In genomic region chr1:220528049-220528678, GRCh38 we compare ENCODE assay signal across 8 cellular contexts. TPM values are rescaled to one million over a fixed set of nuclear protein-coding genes. Genes with fewer than 3 reads are reported as not detected.
A peak's percentile ranks its signal among the peaks of the same experiment; 100 is the strongest.
DNase-seq lines count a peak whose midpoint lies in the region; ATAC-seq and TF ChIP-seq lines count a peak whose summit lies in the region.

Gene MARK1, plus strand, starts transcription at chr1:220528136. Its CDS starts 687 bp downstream, at chr1:220528823.

- H3K27ac ChIP-seq in duodenal mucosa (ENCODE audit: low read depth, low read length): peak within 1 kb of the TSS; percentile 7
- H3K27ac ChIP-seq in right lobe of liver: peak within 1 kb of the TSS in 2 of 3 donors; percentile 21 to 26
- peak within 1 kb of the TSS; percentile 86 for H3K27ac ChIP-seq in subcutaneous abdominal adipose tissue (ENCODE audit: low read depth, low read length)

- peak; percentile 94 for DNase-seq in DMS 273 (lab: John Stamatoyannopoulos, UW; ENCODE audit: unreplicated experiment)
- peak; percentile 63 for DNase-seq in SK-N-DZ (ENCODE audit: low spot score)
- DNase-seq in right lobe of liver: peak; percentile 41 to 56 (median 49)
- DNase-seq in MV-4-11 (lab: John Stamatoyannopoulos, UW): no peak

- TF ChIP-seq POLR2A in right lobe of liver (IDR thresholded peaks at IDR 0.05): no peak

- no peaks in the 10 kb centered on the region for H3K9me3 ChIP-seq in duodenal mucosa (ENCODE audit: control insufficient read depth in 1 of 2, low read length in 2 of 2)
- H3K9me3 ChIP-seq in right lobe of liver: no peaks in the 10 kb centered on the region
- no peaks in the 10 kb centered on the region for H3K9me3 ChIP-seq in subcutaneous abdominal adipose tissue (ENCODE audit: control insufficient read depth in 5 of 5, low read length in 5 of 5)

- 1% methylated on average over 13 of the region's 87 CpGs for WGBS in right lobe of liver (ENCODE audit: insufficient coverage, low coverage, low lambda C conversion rate, missing lambda C conversion rate)

- H3K4me3 ChIP-seq in duodenal mucosa (ENCODE audit: low read depth in 1 of 2, low read length in 2 of 2) (peak within 1 kb of the TSS; percentile 61 to 71), right lobe of liver (peak within 1 kb of the TSS; percentile 50 to 54 (median 51)), subcutaneous abdominal adipose tissue (ENCODE audit: low read depth in 1 of 5, low read length in 5 of 5) (peak within 1 kb of the TSS; percentile 84 to 95 (median 91))

- H3K4me1 ChIP-seq in duodenal mucosa (ENCODE audit: control insufficient read depth in 1 of 2, insufficient read depth in 2 of 2, low read length in 2 of 2): peaks cover 0 to 6% of the 10 kb centered on the region in 2 donors
- H3K4me1 ChIP-seq in right lobe of liver: peaks cover 0 to 7% (median 0%) of the 10 kb centered on the region in 4 donors
- H3K4me1 ChIP-seq in subcutaneous abdominal adipose tissue (ENCODE audit: control insufficient read depth in 5 of 5, insufficient read depth in 5 of 5, low read length in 5 of 5): peaks cover 0 to 45% (median 26%) of the 10 kb centered on the region in 5 donors

- ATAC-seq in GM19438 (IDR thresholded peaks at IDR 0.05; ENCODE audit: low read depth, unreplicated experiment): peak; percentile 65
- ATAC-seq in HG03571 (IDR thresholded peaks at IDR 0.05; ENCODE audit: unreplicated experiment): peak; percentile 53
- peak; percentile 72 to 80 (median 78) for ATAC-seq in right lobe of liver

- peak within 1 kb of the TSS; percentile 14 to 41 for H3K9ac ChIP-seq in duodenal mucosa (ENCODE audit: low read depth in 1 of 2, low read length in 2 of 2)
- peak within 1 kb of the TSS; percentile 68 to 95 (median 90) for H3K9ac ChIP-seq in subcutaneous abdominal adipose tissue (ENCODE audit: low read length in 5 of 5)

- H3K36me3 ChIP-seq in duodenal mucosa (ENCODE audit: control insufficient read depth in 1 of 2, insufficient read depth in 2 of 2, low read length in 2 of 2): no peaks in the 10 kb centered on the region
- no peaks in the 10 kb centered on the region for H3K36me3 ChIP-seq in right lobe of liver
- no peaks in the 10 kb centered on the region for H3K36me3 ChIP-seq in subcutaneous abdominal adipose tissue (ENCODE audit: control insufficient read depth in 5 of 5, insufficient read depth in 5 of 5, low read length in 5 of 5)

- no peak for TF ChIP-seq CTCF in right lobe of liver (IDR thresholded peaks at IDR 0.05)

- H3K27me3 ChIP-seq in duodenal mucosa (ENCODE audit: control insufficient read depth in 1 of 2, insufficient read depth in 2 of 2, low read length in 2 of 2) (peaks cover 30 to 39% of the 10 kb centered on the region in 2 donors), right lobe of liver (peaks cover 0 to 8% of the 10 kb centered on the region in 2 donors), subcutaneous abdominal adipose tissue (ENCODE audit: control insufficient read depth in 5 of 5, insufficient read depth in 4 of 5, low read length in 5 of 5) (no peaks in the 10 kb centered on the region)

- intact Hi-C loops in right lobe of liver (cut with DNase I): no loop called here

RNA-seq across cellular contexts. Expression of gene MARK1, which starts in this region (rescaled TPM):
- polyA plus RNA-seq in SK-N-DZ (2014; cell fraction: cytosol; rRNA removed): 10.9 and 12.7 TPM in 2 replicates
- 16.3 and 17.0 TPM in 2 replicates for polyA plus RNA-seq in SK-N-DZ (2014; cell fraction: nucleus; rRNA removed)
- total RNA-seq in right lobe of liver: under 1 TPM; 0.06 to 0.53 (median 0.24) TPM

Comparison
In these comparisons a context has a peak if more than half of its experiments do, and no peak if none do; other contexts are left out.
1. Peak in DNase-seq, ATAC-seq, H3K4me3 ChIP-seq and H3K27ac ChIP-seq in right lobe of liver; RNA of the gene not detected or under 1 TPM.
2. H3K27ac ChIP-seq: peak in every context shown above with its lines; median percentile 86 in subcutaneous abdominal adipose tissue; 24 in right lobe of liver; 7 in duodenal mucosa.